Comparison of ENCODE assay signal across 8 cellular contexts in genomic region chrX:151973851-151974335, GRCh38. TPM values are rescaled to one million over a fixed set of nuclear protein-coding genes. Genes with fewer than 3 reads are reported as not detected.
DNase-seq lines count a peak whose midpoint lies in the region; ATAC-seq, FAIRE-seq and TF ChIP-seq lines count a peak whose summit lies in the region.
"Had no signal": no experiment of that assay in that cellular context is flagged by ENCODE, and none has a peak within 500 bp of the region (broad histone marks: within the 10 kb centered on the region; RNA-seq: fewer than 3 reads in every experiment).

No MANE protein-coding gene starts in this region.

- POLR2A ChIA-PET in HepG2 (lab: Yijun Ruan, JAX) (interaction anchor here (5.8 kb wide), 1 partner anchor 11 kb away, joined by 91 read pairs; no protein-coding TSS in a partner anchor), PC-3 (lab: Charles Lee; ENCODE audit: unreplicated experiment) (no interaction called here)

- H3K9ac ChIP-seq in HUES6 (ENCODE audit: low read length) = no peak overlapping the region
- peak overlapping the region; percentile 82 for H3K9ac ChIP-seq in HepG2 (ENCODE audit: insufficient read depth, low read depth, low read length)
- H3K9ac ChIP-seq in PC-3 (ENCODE audit: low read length) = no peak overlapping the region

- ATAC-seq in HepG2 (peak; percentile 16), PC-3 (no peak)

- in situ Hi-C loops in HepG2 (cut with HindIII; ENCODE audit: extremely low pct_ligation_motif_present, low pct_unique_long_range_greater_than_20kb) = no loop called here

- peak; percentile 40 for FAIRE-seq in bronchial epithelial cell (lab: Jason Lieb, UNC)
- FAIRE-seq in HepG2 (lab: Jason Lieb, UNC) = no peak

- H4K20me1 ChIP-seq in HepG2 (ENCODE audit: insufficient read depth, low read length) (peaks cover 13% of the 10 kb centered on the region; the same call in 1 of the 2 replicates), PC-3 (ENCODE audit: low read length) (no peaks in the 10 kb centered on the region)

- TF ChIP-seq POLR2A in HepG2 (IDR thresholded peaks at IDR 0.05; ENCODE audit: insufficient read depth in 1 of 2, low read depth in 2 of 2, low read length in 2 of 2) (no peak), tibial nerve (IDR thresholded peaks at IDR 0.05) (no peak)

- TF ChIP-seq CTCF in bronchial epithelial cell (IDR thresholded peaks at IDR 0.05; ENCODE audit: insufficient read depth, low read length, severe bottlenecking) = no peak
- no peak for TF ChIP-seq CTCF in HepG2 (CRISPR knock-in tag; IDR thresholded peaks at IDR 0.05)
- no peak for TF ChIP-seq CTCF in tibial nerve (IDR thresholded peaks at IDR 0.05)
- TF ChIP-seq CTCF in PC-3 (conservative IDR thresholded peaks at IDR 0.05; ENCODE audit: low read depth, low read length) = no peak

- peak overlapping the region; percentile 53 for H3K4me3 ChIP-seq in HUES6 (ENCODE audit: low read depth, low read length)
- peak overlapping the region; percentile 58 for H3K4me3 ChIP-seq in bronchial epithelial cell (ENCODE audit: low read depth, low read length)
- peak overlapping the region; percentile 68 to 78 (median 77) for H3K4me3 ChIP-seq in HepG2 (replicated peaks in 1 of 3; ENCODE audit: insufficient read depth in 1 of 3, low read depth in 2 of 3, low read length in 3 of 3)
- peak overlapping the region; percentile 39 to 61 (median 51) for H3K4me3 ChIP-seq in tibial nerve
- H3K4me3 ChIP-seq in PC-3 (ENCODE audit: low read length) = no peak overlapping the region

- no peaks in the 10 kb centered on the region for H3K36me3 ChIP-seq in HUES6 (ENCODE audit: control insufficient read depth, insufficient read depth, low read length)
- H3K36me3 ChIP-seq in bronchial epithelial cell (ENCODE audit: control insufficient read depth, insufficient read depth, low read length) = peaks cover 2% of the 10 kb centered on the region
- H3K36me3 ChIP-seq in HepG2 (replicated peaks in 1 of 2; ENCODE audit: control insufficient read depth in 1 of 2, insufficient read depth in 2 of 2, low read length in 2 of 2) = peaks cover 5 to 13% of the 10 kb centered on the region in 2 experiments; a peak in 4 of 5 replicates
- peaks cover 0 to 2% (median 0%) of the 10 kb centered on the region in 3 donors for H3K36me3 ChIP-seq in tibial nerve
- no peaks in the 10 kb centered on the region for H3K36me3 ChIP-seq in PC-3 (ENCODE audit: low read depth, low read length)

- H3K4me2 ChIP-seq in HepG2 (ENCODE audit: low read depth, low read length) (peak overlapping the region; percentile 80), PC-3 (ENCODE audit: low read length) (no peak overlapping the region)

- TF ChIP-seq RAD21 in HepG2 (CRISPR knock-in tag; IDR thresholded peaks at IDR 0.05) = no peak

- H3K27me3 ChIP-seq in HUES6 (ENCODE audit: control insufficient read depth, insufficient read depth, low read length) (peaks cover 57% of the 10 kb centered on the region), bronchial epithelial cell (ENCODE audit: control insufficient read depth, insufficient read depth, low read length) (no peaks in the 10 kb centered on the region), HepG2 (ENCODE audit: control insufficient read depth in 1 of 2, insufficient read depth in 2 of 2, low read length in 2 of 2) (no peaks in the 10 kb centered on the region; a peak in 1 of 5 replicates), tibial nerve (no peaks in the 10 kb centered on the region), PC-3 (ENCODE audit: low read length) (no peaks in the 10 kb centered on the region)

- TF ChIP-seq EP300 in HepG2 (IDR thresholded peaks at IDR 0.05; ENCODE audit: low read depth in 2 of 2, low read length in 2 of 2) = no peak
- TF ChIP-seq EP300 in HepG2 (CRISPR knock-in tag; IDR thresholded peaks at IDR 0.05; ENCODE audit: borderline replicate concordance) = no peak
- no peak for TF ChIP-seq EP300 in tibial nerve (IDR thresholded peaks at IDR 0.05)

- H3K4me1 ChIP-seq in HUES6 (ENCODE audit: control insufficient read depth, insufficient read depth, low read length) (peaks cover 19% of the 10 kb centered on the region), HepG2 (ENCODE audit: insufficient read depth, low read length) (peaks cover 40% of the 10 kb centered on the region), tibial nerve (peaks cover 0 to 12% (median 0%) of the 10 kb centered on the region in 4 donors), PC-3 (ENCODE audit: insufficient read depth, low read length) (no peaks in the 10 kb centered on the region)

- no peaks in the 10 kb centered on the region for H3F3A ChIP-seq in PC-3 (ENCODE audit: low read length, unreplicated experiment)

- 0% methylated on average over 4 of the region's 21 CpGs for WGBS in HepG2 (ENCODE audit: low lambda C conversion rate)
- 26 to 42% methylated on average over 6 to 14 of the region's 21 CpGs for WGBS in tibial nerve, 2 donors

- H3K9me3 ChIP-seq in HUES6 (ENCODE audit: control insufficient read depth, insufficient read depth, low read depth, low read length) = peaks cover 10% of the 10 kb centered on the region; the same call in 1 of the 2 replicates
- H3K9me3 ChIP-seq in HepG2 (ENCODE audit: low read length) = no peaks in the 10 kb centered on the region
- H3K9me3 ChIP-seq in tibial nerve = no peaks in the 10 kb centered on the region
- H3K9me3 ChIP-seq in PC-3 (ENCODE audit: low read length) = no peaks in the 10 kb centered on the region

- H3K27ac ChIP-seq in HUES6 (ENCODE audit: low read depth, low read length) (no peak overlapping the region), HepG2 (ENCODE audit: extremely low read length, insufficient read depth, low read length) (peak overlapping the region; percentile 59), tibial nerve (peak overlapping the region; percentile 36 to 79 (median 70)), PC-3 (ENCODE audit: low read length) (no peak overlapping the region)

- intact Hi-C loops in HepG2 (cut with micrococcal nuclease; ENCODE audit: unreplicated experiment) (loop anchor here (10.0 kb wide), 2 partner anchors 91 to 439 kb away; no protein-coding TSS in a partner anchor), PC-3 (cut with micrococcal nuclease) (no loop called here)

- H3K79me2 ChIP-seq in HepG2 (ENCODE audit: insufficient read depth, low read length) (peaks cover 28% of the 10 kb centered on the region), PC-3 (ENCODE audit: low read length) (no peaks in the 10 kb centered on the region)

- no TSS peak for BruUV-seq in HepG2 (replicated peaks; lab: Mats Ljungman, UMichigan)
- no TSS peak for BruUV-seq in PC-3 (replicated peaks; lab: Mats Ljungman, UMichigan)

- H2AFZ ChIP-seq in HepG2 (ENCODE audit: low read length) = no peak overlapping the region
- H2AFZ ChIP-seq in PC-3 (ENCODE audit: low read length) = no peak overlapping the region

- H3K9me2 ChIP-seq in PC-3 (replicated peaks; ENCODE audit: low read length) = no peaks in the 10 kb centered on the region

- CTCF ChIA-PET in HepG2 (lab: Yijun Ruan, JAX; ENCODE audit: low intra/inter-chr PET ratio, low total read pairs) (no interaction called here), PC-3 (lab: Charles Lee) (no interaction called here)

- DNase-seq in bronchial epithelial cell (ENCODE audit: low read depth) (peak; percentile 26), HepG2 (ENCODE audit: low spot score) (no peak), tibial nerve (ENCODE audit: low spot score in 2 of 2) (no peak), PC-3 (no peak), MV-4-11 (lab: John Stamatoyannopoulos, UW) (no peak), NCI-H748 treated with DMSO at 0.1 percent for 48 hours (lab: John Stamatoyannopoulos, UW) (no peak)
- DNase-seq: NCI-H510A treated with DMSO at 0.1 percent for 48 hours had no signal

TF ChIP-seq in HepG2, 621 proteins besides CTCF, POLR2A, EP300 and RAD21 (continues in another document):
- TF ChIP-seq MED8 (CRISPR knock-in tag; IDR thresholded peaks at IDR 0.05; ENCODE audit: insufficient replicate concordance) (no peak), ZNF350 (CRISPR knock-in tag; IDR thresholded peaks at IDR 0.05; ENCODE audit: borderline replicate concordance, low read depth) (no peak), MAX (IDR thresholded peaks at IDR 0.05) (no peak)

RNA-seq across cellular contexts. Expression of gene GABRE, which starts 0.6 kb away (rescaled TPM):
- total RNA-seq in bronchial epithelial cell (29.2 and 32.1 TPM in 2 replicates), HepG2 (2016; rRNA removed; fragmentation: Illumina TruSeq; extraction: Trizol) (2.6 and 12.2 TPM in 2 replicates), tibial nerve (10 to 100 TPM; 14.5 to 84.6 (median 41.4) TPM), PC-3 (2014; rRNA removed) (not detected in 2 replicates)
- total RNA-seq in HepG2 (2016; cell fraction: cytosol; rRNA removed; fragmentation: Illumina TruSeq; extraction: Trizol; ENCODE audit: low read depth) = 1.6 and 2.6 TPM in 2 replicates
- total RNA-seq in HepG2 (2016; cell fraction: insoluble cytoplasmic fraction; rRNA removed; fragmentation: Illumina TruSeq; extraction: Trizol) = 2.2 and 12.5 TPM in 2 replicates
- 2.0 and 2.2 TPM in 2 replicates for total RNA-seq in HepG2 (2016; cell fraction: membrane; rRNA removed; fragmentation: Illumina TruSeq; extraction: Trizol)
- total RNA-seq in HepG2 (2016; cell fraction: nucleus; rRNA removed; fragmentation: Illumina TruSeq; extraction: Trizol) = 31.1 and 42.3 TPM in 2 replicates
- 63.7 and 66.2 TPM in 2 replicates for polyA plus RNA-seq in HepG2 (2011; rRNA removed)
- polyA plus RNA-seq in HepG2 (2011; cell fraction: cytosol; rRNA removed) = 7.9 and 9.9 TPM in 2 replicates
- polyA plus RNA-seq in HepG2 (2011; cell fraction: nucleus; rRNA removed) = 509 and 579 TPM in 2 replicates
- polyA plus RNA-seq in HepG2 (2012) = 45.9 and 59.3 TPM in 2 replicates
- polyA plus RNA-seq in HepG2 (2016; cell fraction: cytosol; fragmentation: Illumina TruSeq; extraction: Trizol; ENCODE audit: low read depth) = 0.54 and 0.57 TPM in 2 replicates
- 1.7 and 2.5 TPM in 2 replicates for polyA plus RNA-seq in HepG2 (2016; cell fraction: insoluble cytoplasmic fraction; fragmentation: Illumina TruSeq; extraction: Trizol; ENCODE audit: low read depth)
- polyA plus RNA-seq in HepG2 (2016; cell fraction: membrane; fragmentation: Illumina TruSeq; extraction: Trizol; ENCODE audit: low read depth) = 1.5 and 2.0 TPM in 2 replicates
- 48.8 and 52.1 TPM in 2 replicates for polyA plus RNA-seq in HepG2 (2016; cell fraction: nucleus; fragmentation: Illumina TruSeq; extraction: Trizol; ENCODE audit: insufficient read depth, low read depth)
- 115 and 431 TPM in 2 replicates for polyA minus RNA-seq in HepG2 (2011; rRNA and poly(A)+ RNA removed; ENCODE audit: low replicate concordance)
- polyA minus RNA-seq in HepG2 (2011; cell fraction: cytosol; rRNA and poly(A)+ RNA removed) = 5.2 and 6.2 TPM in 2 replicates
- 361 and 396 TPM in 2 replicates for polyA minus RNA-seq in HepG2 (2011; cell fraction: nucleus; rRNA and poly(A)+ RNA removed)

Comparison
In these comparisons a context has a peak if more than half of its experiments do, and no peak if none do; other contexts are left out.
1. H3K27ac ChIP-seq: peak in HepG2 (single experiment) and tibial nerve (4 of 4); none in HUES6 (single experiment) and PC-3 (single experiment).